Comparison of ENCODE assay signal across 12 cellular contexts in the genomic region with DNA sequence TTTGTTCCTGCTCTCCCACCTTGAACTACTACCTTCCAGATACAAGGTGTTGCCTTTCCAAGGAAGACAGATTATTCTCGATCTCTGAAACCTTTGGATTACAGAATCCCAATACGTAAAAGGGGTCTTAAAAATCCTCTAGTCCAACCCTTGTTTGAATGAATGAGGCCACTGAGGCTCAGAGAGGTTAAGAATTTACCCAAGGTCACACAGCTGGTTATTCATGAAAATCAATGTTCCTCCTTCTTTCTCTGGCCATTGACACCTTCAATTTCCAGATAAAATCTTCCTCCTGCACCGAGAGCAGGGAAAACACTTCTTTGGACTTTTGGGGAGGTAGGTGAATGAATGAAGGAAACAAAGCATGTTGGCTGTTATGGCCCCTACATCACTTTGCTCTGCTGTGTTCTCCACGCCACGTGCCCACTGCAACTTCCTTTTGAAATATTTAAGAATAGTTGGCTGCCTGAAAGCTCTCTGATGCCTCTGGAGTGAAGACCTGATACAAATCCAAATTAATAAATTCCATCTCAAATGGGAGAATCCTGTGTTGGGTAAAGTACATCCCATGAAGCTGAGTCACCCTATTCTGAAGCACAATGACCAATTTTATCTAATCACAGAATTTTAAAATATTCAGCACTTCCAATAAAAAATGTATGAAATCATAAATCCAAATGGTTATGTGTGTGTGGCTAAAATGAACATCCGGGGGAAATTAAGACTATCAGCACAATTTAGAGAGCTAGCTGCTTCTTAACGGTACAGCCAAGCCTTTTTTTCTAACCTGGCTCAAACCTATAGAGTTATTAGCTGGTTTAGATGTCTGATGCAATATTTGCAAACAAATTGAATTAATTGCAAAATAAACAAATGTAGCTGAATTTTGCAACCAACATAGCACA. TPM values are rescaled to one million over a fixed set of nuclear protein-coding genes. Genes with fewer than 3 reads are reported as not detected.
DNase-seq lines count a peak whose midpoint lies in the region; ATAC-seq lines count a peak whose summit lies in the region.
"Had no signal": no experiment of that assay in that cellular context is flagged by ENCODE, and none has a peak within 500 bp of the region (broad histone marks: within the 10 kb centered on the region; RNA-seq: fewer than 3 reads in every experiment).

No MANE protein-coding gene starts in this region.

- H3K4me2 ChIP-seq in GM23248 (ENCODE audit: unreplicated experiment), result peak overlapping the region; percentile 52

- H3F3A ChIP-seq in GM23248 (ENCODE audit: insufficient read depth), result peaks cover 18% of the 10 kb centered on the region

- H2AFZ ChIP-seq in GM23248, result no peak overlapping the region

- ATAC-seq in GM18907 (IDR thresholded peaks at IDR 0.05; ENCODE audit: unreplicated experiment), result no peak
- ATAC-seq: naive thymus-derived CD4-positive, alpha-beta T cell had no signal

- peak; percentile 80 for DNase-seq in GM23248
- DNase-seq in SK-N-MC (ENCODE audit: low read depth, low spot score), result no peak
- peak; percentile 84 for DNase-seq in fibroblast of gingiva (ENCODE audit: low read depth)
- DNase-seq in HPDE6-E6E7 (ENCODE audit: extremely low spot score), result no peak
- DNase-seq in SHP77 (lab: John Stamatoyannopoulos, UW), result no peak
- DNase-seq in CD1c-positive myeloid dendritic cell (ENCODE audit: extremely low spot score), result no peak
- DNase-seq: amniotic stem cell; DMS 273 treated with DMSO at 0.1 percent for 48 hours; naive thymus-derived CD4-positive, alpha-beta T cell; NCI-H1694 had no signal

- H3K27me3 ChIP-seq in GM23248 (replicated peaks; ENCODE audit: insufficient read depth) (no peaks in the 10 kb centered on the region), skeletal muscle tissue (ENCODE audit: control insufficient read depth in 3 of 3, insufficient read depth in 3 of 3, low read length in 3 of 3) (no peaks in the 10 kb centered on the region)

- in situ Hi-C loops in GM23248 (cut with MboI), result no loop called here

- H3K9ac ChIP-seq in GM23248, result 0 out of 2 replicates have a peak overlapping the region, but pooled peaks have one; percentile 18
- no peak overlapping the region for H3K9ac ChIP-seq in SK-N-MC (ENCODE audit: insufficient read length)
- H3K9ac ChIP-seq in skeletal muscle tissue (ENCODE audit: low read depth in 1 of 3, low read length in 3 of 3), result peak overlapping the region; percentile 4 to 41 (median 13)

- H3K9me3 ChIP-seq in GM23248 (ENCODE audit: low read depth) (no peaks in the 10 kb centered on the region), SK-N-MC (ENCODE audit: low read depth, low read length) (no peaks in the 10 kb centered on the region), skeletal muscle tissue (ENCODE audit: control insufficient read depth in 3 of 3, low read length in 3 of 3) (no peaks in the 10 kb centered on the region)

- no peaks in the 10 kb centered on the region for H3K9me2 ChIP-seq in GM23248 (ENCODE audit: insufficient read depth)

- peak overlapping the region; percentile 34 for H3K27ac ChIP-seq in GM23248
- H3K27ac ChIP-seq in SK-N-MC, result peak overlapping the region; percentile 71
- peak overlapping the region; percentile 48 for H3K27ac ChIP-seq in skeletal muscle tissue (ENCODE audit: low read depth, low read length)

- H3K79me2 ChIP-seq in GM23248 (ENCODE audit: insufficient read depth), result 0 out of 2 replicates have a peak, but pooled peaks cover 5% of the 10 kb centered on the region

- WGBS in GM23248 (ENCODE audit: low coverage in 1 of 2, low lambda C conversion rate in 2 of 2, missing lambda C conversion rate in 2 of 2), 2 experiments, result 38 to 41% methylated on average over 7 of the region's 7 CpGs

- H4K20me1 ChIP-seq in GM23248 (ENCODE audit: insufficient read depth), result no peaks in the 10 kb centered on the region

- H3K4me1 ChIP-seq in GM23248 (ENCODE audit: insufficient read depth) (peaks cover 17% of the 10 kb centered on the region), skeletal muscle tissue (ENCODE audit: control insufficient read depth in 3 of 3, insufficient read depth in 3 of 3, low read length in 3 of 3) (peaks cover 24 to 39% (median 37%) of the 10 kb centered on the region in 3 donors)

- H3K4me3 ChIP-seq in GM23248 (peak overlapping the region; percentile 37), SK-N-MC (no peak overlapping the region), skeletal muscle tissue (ENCODE audit: low read length in 3 of 3) (peak overlapping the region; percentile 46 to 58 (median 52))

- no peaks in the 10 kb centered on the region for H3K36me3 ChIP-seq in GM23248 (ENCODE audit: low read depth)
- H3K36me3 ChIP-seq in SK-N-MC (ENCODE audit: insufficient read depth, low read length), result no peaks in the 10 kb centered on the region
- H3K36me3 ChIP-seq in skeletal muscle tissue (ENCODE audit: control insufficient read depth in 3 of 3, insufficient read depth in 3 of 3, low read length in 3 of 3), result peaks cover 0 to 6% (median 2%) of the 10 kb centered on the region in 3 donors

RNA-seq across cellular contexts. Expression of a gene that starts 7.3 kb away (rescaled TPM):
- total RNA-seq in GM23248 (2014; rRNA removed; shearing (Covaris generic)), result 6.6 and 7.3 TPM in 2 replicates
- polyA plus RNA-seq in GM23248 (2016; fragmentation: Nextera tagmentation; extraction: Ambion mirVana), result 5.9 and 11.0 TPM in 2 replicates
- 153 TPM for total RNA-seq in skeletal muscle tissue

Comparison
In these comparisons a context has a peak if more than half of its experiments do, and no peak if none do; other contexts are left out.
1. DNase-seq: peak in GM23248 (single experiment) and fibroblast of gingiva (single experiment); none in SK-N-MC (single experiment), HPDE6-E6E7 (single experiment), SHP77 (0 of 2) and CD1c-positive myeloid dendritic cell (single experiment).
2. RNA of a gene that starts 7.3 kb away (total RNA-seq): 153 TPM in skeletal muscle tissue (single experiment); 6.6 to 7.3 TPM in GM23248; every median in the first group is over 10 times any median in the second.
3. Peak in every context shown above with its lines, with median percentiles within 50 percentile points of each other: H3K27ac ChIP-seq.